ENCODE assay signal across 31 cellular contexts in the genomic region with DNA sequence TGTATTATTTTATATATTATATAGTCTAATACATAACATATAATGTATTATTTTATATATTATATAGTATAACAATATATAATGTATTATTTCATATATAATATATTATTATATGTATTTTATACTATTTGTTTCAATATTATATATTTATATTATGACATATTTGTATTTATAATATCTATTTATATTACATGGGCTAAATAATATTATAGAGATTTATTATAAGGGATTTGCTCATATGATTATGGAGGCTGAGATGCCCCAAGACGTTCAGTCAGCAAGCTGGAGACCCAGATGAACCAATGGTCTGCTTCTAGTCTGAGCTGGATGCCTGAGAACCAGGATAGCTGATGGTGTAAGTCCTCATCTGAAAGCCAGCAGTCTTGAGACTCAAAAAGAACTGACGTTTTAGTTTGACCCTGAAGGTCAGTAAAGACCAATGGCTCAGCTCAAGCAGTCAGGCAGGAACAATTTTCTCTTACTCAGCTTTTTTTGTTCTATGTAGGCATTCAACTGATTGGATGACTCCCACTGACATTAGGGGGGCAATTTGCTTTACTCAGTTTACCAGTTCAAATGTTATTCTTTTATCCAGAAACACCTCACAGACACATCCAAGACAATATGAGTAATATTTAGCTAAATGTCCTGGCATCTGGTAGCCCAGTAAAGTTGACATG.
"Had no signal": no experiment of that assay in that cellular context is flagged by ENCODE, and none has a peak within 500 bp of the region (broad histone marks: within the 10 kb centered on the region; RNA-seq: fewer than 3 reads in every experiment).

No MANE protein-coding gene starts in this region.

- H3K4me3 ChIP-seq: neural progenitor cell, ovary, psoas muscle, skin epidermis, smooth muscle cell, spleen, suprapubic skin, testis, tibial artery, transverse colon, upper lobe of right lung, uterus had no signal

- H3K27ac ChIP-seq: neural progenitor cell, ovary, parathyroid adenoma, psoas muscle, skin epidermis, spleen, suprapubic skin, testis, tibial artery, transverse colon, upper lobe of right lung, uterus had no signal

- H3K27me3 Mint-ChIP-seq: progenitor cell of endocrine pancreas; stimulated activated memory B cell treated with anti-CD40 and anti-IgM and Interleukin-4, amounts not matched to agents 10 μg/mL and 1 μg/mL and 100 μg/mL, for 72 hours; stimulated activated naive CD8-positive, alpha-beta T cell treated with anti-CD3 and anti-CD28 coated beads, Interleukin-15, amount 100 ng/mL, for 72 hours had no signal

- ATAC-seq: natural killer cell; psoas muscle; right cardiac atrium; sciatic nerve; stimulated activated memory B cell treated with anti-CD40 and anti-IgM and Interleukin-4, amounts not matched to agents 10 μg/mL and 1 μg/mL and 100 μg/mL, for 72 hours; stimulated activated naive CD8-positive, alpha-beta T cell treated with anti-CD3 and anti-CD28 coated beads, Interleukin-15, amount 100 ng/mL, for 72 hours; stimulated activated naive CD8-positive, alpha-beta T cell treated with anti-CD3 and anti-CD28 coated beads, Interleukin-15, Interleukin-2, amounts not matched to agents 100 U/mL and 50 U/mL, for 24 hours; upper lobe of right lung had no signal

- H3K9me3 ChIP-seq: ovary, psoas muscle, spleen, suprapubic skin, testis, tibial artery, transverse colon, upper lobe of right lung, uterus had no signal

- H3K36me3 Mint-ChIP-seq: natural killer cell; neural progenitor cell; stimulated activated memory B cell treated with anti-CD40 and anti-IgM and Interleukin-4, amounts not matched to agents 10 μg/mL and 1 μg/mL and 100 μg/mL, for 72 hours; type B pancreatic cell had no signal

- H3K27ac Mint-ChIP-seq: natural killer cell; nephron; neural progenitor cell; progenitor cell of endocrine pancreas; stimulated activated memory B cell treated with anti-CD40 and anti-IgM and Interleukin-4, amounts not matched to agents 10 μg/mL and 1 μg/mL and 100 μg/mL, for 72 hours; stimulated activated naive CD8-positive, alpha-beta T cell treated with anti-CD3 and anti-CD28 coated beads, Interleukin-15, amount 100 ng/mL, for 72 hours; type B pancreatic cell had no signal

- DNase-seq: natural killer cell; occipital lobe; ovary; posterior cingulate gyrus; psoas muscle; right cardiac atrium; spleen; stimulated activated CD4-positive, alpha-beta T cell treated with anti-CD3 and anti-CD28 coated beads, Interleukin-12 subunit alpha, Interleukin-12 subunit beta, amount 100 ng/mL, for 4 hours; stimulated activated CD4-positive, alpha-beta T cell treated with anti-CD3 and anti-CD28 coated beads, Interleukin-1b, Interleukin-23, amount 100 ng/mL, for 48 hours; stimulated activated CD4-positive, alpha-beta T cell treated with anti-CD3 and anti-CD28 coated beads, Interleukin-4, amount 100 ng/mL, for 1 hour; stimulated activated CD4-positive, alpha-beta T cell treated with anti-CD3 and anti-CD28 coated beads, Interleukin-4, amount 100 ng/mL, for 4 hours; stimulated activated CD8-positive, alpha-beta memory T cell treated with anti-CD3 and anti-CD28 coated beads, Interleukin-4, amount 100 ng/mL, for 48 hours; stimulated activated naive CD4-positive, alpha-beta T cell; stimulated activated naive CD8-positive, alpha-beta T cell treated with anti-CD3 and anti-CD28 coated beads, Interleukin-15, amount 100 ng/mL, for 72 hours; stimulated activated naive CD8-positive, alpha-beta T cell treated with anti-CD3 and anti-CD28 coated beads, Interleukin-15, Interleukin-2, amounts not matched to agents 100 U/mL and 50 U/mL, for 24 hours; substantia nigra; testis; tibial artery; transverse colon; upper lobe of right lung; uterus had no signal

- H3K9me3 Mint-ChIP-seq: nephron; neural progenitor cell; stimulated activated memory B cell treated with anti-CD40 and anti-IgM and Interleukin-4, amounts not matched to agents 10 μg/mL and 1 μg/mL and 100 μg/mL, for 72 hours had no signal

- H3K4me2 ChIP-seq: neural progenitor cell, smooth muscle cell had no signal

- H3K4me1 Mint-ChIP-seq: natural killer cell; nephron; neural progenitor cell; stimulated activated memory B cell treated with anti-CD40 and anti-IgM and Interleukin-4, amounts not matched to agents 10 μg/mL and 1 μg/mL and 100 μg/mL, for 72 hours; stimulated activated naive CD8-positive, alpha-beta T cell treated with anti-CD3 and anti-CD28 coated beads, Interleukin-15, amount 100 ng/mL, for 72 hours had no signal

- H3K4me1 ChIP-seq: parathyroid adenoma, psoas muscle, spleen, suprapubic skin, testis, tibial artery, transverse colon, upper lobe of right lung, uterus had no signal

- H3K4me3 Mint-ChIP-seq: natural killer cell; nephron; neural progenitor cell; stimulated activated memory B cell treated with anti-CD40 and anti-IgM and Interleukin-4, amounts not matched to agents 10 μg/mL and 1 μg/mL and 100 μg/mL, for 72 hours; stimulated activated naive CD8-positive, alpha-beta T cell treated with anti-CD3 and anti-CD28 coated beads, Interleukin-15, amount 100 ng/mL, for 72 hours; type B pancreatic cell had no signal
